ENCODE assay signal across 26 cellular contexts in the genomic region with DNA sequence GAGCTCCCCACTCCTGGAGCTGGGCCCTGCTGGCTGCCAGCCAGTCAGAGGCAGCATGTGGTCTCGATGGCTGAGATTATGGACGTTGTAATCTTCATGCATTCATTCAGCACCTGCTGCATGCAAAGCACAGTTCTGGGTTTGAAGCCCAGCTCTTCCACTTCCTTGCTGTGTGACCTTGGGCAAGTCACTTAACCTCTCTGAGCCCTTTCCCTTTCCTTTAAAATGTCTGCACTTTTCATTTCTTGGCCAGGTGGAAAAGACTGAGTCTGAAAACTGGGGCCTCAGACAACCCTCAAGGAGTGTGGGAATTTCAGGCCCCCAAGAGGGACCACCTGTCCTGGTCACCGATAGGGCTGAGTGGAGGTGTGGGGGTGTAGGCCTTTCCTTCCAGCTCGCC. TPM values are rescaled to one million over a fixed set of nuclear protein-coding genes. Genes with fewer than 3 reads are reported as not detected.
"Had no signal": no experiment of that assay in that cellular context is flagged by ENCODE, and none has a peak within 500 bp of the region (broad histone marks: within the 10 kb centered on the region; RNA-seq: fewer than 3 reads in every experiment).

No MANE protein-coding gene starts in this region.

- H3K4me2 ChIP-seq: neural progenitor cell had no signal

- H3K4me3 ChIP-seq: left lung, lung, neural progenitor cell, ovary, sigmoid colon, spleen, suprapubic skin, thoracic aorta, tibial artery, upper lobe of right lung had no signal

- H3K27ac ChIP-seq: left lung, neural progenitor cell, ovary, sigmoid colon, spleen, suprapubic skin, thoracic aorta, tibial artery, upper lobe of right lung had no signal

- H3K27me3 ChIP-seq: left lung, neural progenitor cell, ovary, spleen, suprapubic skin, tibial artery, upper lobe of right lung had no signal

- ATAC-seq: left colon; left lung; natural killer cell; right cardiac atrium; stimulated activated effector memory CD8-positive, alpha-beta T cell treated with anti-CD3 and anti-CD28 coated beads, Interleukin-12 subunit alpha, Interleukin-12 subunit beta, amount 100 ng/mL, for 72 hours; upper lobe of right lung had no signal

- H3K36me3 ChIP-seq: left lung, neural progenitor cell, ovary, sigmoid colon, spleen, suprapubic skin, thoracic aorta, tibial artery, upper lobe of right lung had no signal

- H3K9me3 ChIP-seq: left lung, ovary, sigmoid colon, spleen, suprapubic skin, thoracic aorta, tibial artery, upper lobe of right lung had no signal

- H3K4me1 ChIP-seq: sigmoid colon, tibial artery had no signal

- H3K9ac ChIP-seq: neural progenitor cell had no signal

- DNase-seq: hypothalamus; immature natural killer cell; left colon; left lung; mesendoderm; naive B cell; natural killer cell; nephron progenitor cell; ovary; right cardiac atrium; sigmoid colon; small intestine; stimulated activated CD4-positive, alpha-beta T cell treated with anti-CD3 and anti-CD28 coated beads, Interleukin-4, amount 100 ng/mL, for 24 hours; stimulated activated naive CD4-positive, alpha-beta T cell; tibial artery; trophoblast cell had no signal

- H2AFZ ChIP-seq: neural progenitor cell had no signal

- FAIRE-seq: islet of Langerhans, kidney, small intestine, urothelium cell line had no signal

RNA-seq across cellular contexts. Expression of a gene that starts 24.6 kb away (rescaled TPM):
- total RNA-seq: sigmoid colon had no signal
- polyA plus RNA-seq: immature natural killer cell, right cardiac atrium had no signal
